9 cellular contexts compared by ENCODE assay signal in the genomic region with DNA sequence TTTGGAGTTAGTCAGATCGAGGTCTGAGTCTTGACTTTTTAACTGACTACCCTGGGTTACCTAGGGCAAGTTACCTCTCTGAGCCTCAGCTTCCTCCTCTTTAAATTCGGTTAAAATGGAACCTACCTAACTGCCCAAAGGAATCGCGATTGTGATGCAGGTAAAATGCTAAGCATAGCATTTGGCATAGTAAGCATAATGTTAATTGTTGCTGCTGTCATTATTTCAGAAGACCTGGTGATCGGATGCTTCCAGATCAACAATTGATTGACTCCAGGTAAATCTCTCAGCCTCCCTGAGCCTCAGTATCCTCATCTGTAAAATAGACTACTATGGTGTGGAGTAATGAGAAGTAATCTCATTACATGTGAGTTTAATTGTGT. TPM values are rescaled to one million over a fixed set of nuclear protein-coding genes. Genes with fewer than 3 reads are reported as not detected.
DNase-seq lines count a peak whose midpoint lies in the region; ATAC-seq, FAIRE-seq and TF ChIP-seq lines count a peak whose summit lies in the region.
"Had no signal": no experiment of that assay in that cellular context is flagged by ENCODE, and none has a peak within 500 bp of the region (broad histone marks: within the 10 kb centered on the region; RNA-seq: fewer than 3 reads in every experiment).

No MANE protein-coding gene starts in this region.

- DNase-seq in GM12892 (ENCODE audit: insufficient read length) (no peak), T-cell (no peak), foreskin fibroblast (no peak), skeletal muscle cell (ENCODE audit: low read depth) (no peak), Kasumi-1 (lab: John Stamatoyannopoulos, UW) (no peak), DMS 273 (lab: John Stamatoyannopoulos, UW; ENCODE audit: unreplicated experiment) (no peak), NCI-H2227 treated with DMSO at 0.1 percent for 48 hours (lab: John Stamatoyannopoulos, UW) (no peak)
- DNase-seq: SIG-M5 had no signal

- ATAC-seq in T-cell (replicated peaks in 1 of 4), result peak in 2 of 4 experiments; percentile 2 to 3
- no peak for ATAC-seq in HG03196 (IDR thresholded peaks at IDR 0.05; ENCODE audit: unreplicated experiment)

- peak overlapping the region; percentile 96 to 98 (median 98) for H3K4me3 Mint-ChIP-seq in T-cell

- no peak for TF ChIP-seq POLR2A in GM12892 (IDR thresholded peaks at IDR 0.05; ENCODE audit: low read depth, low read length)

- CTCF ChIA-PET in T-cell (lab: Charles Lee), result interaction anchor here (0.5 to 4.2 kb wide), 9 partner anchors 8 to 128 kb away, joined by 4 to 23 read pairs (median 4); partner anchors contain the start of gene RTN4RL2 (in 1 of the 2)

- FAIRE-seq in GM12892 (lab: Jason Lieb, UNC), result peak; percentile 40

- TF ChIP-seq CTCF in foreskin fibroblast (IDR thresholded peaks at IDR 0.05; ENCODE audit: low read depth, low read length), result no peak

- H3K27me3 Mint-ChIP-seq in T-cell, result no peaks in the 10 kb centered on the region

- H3K27ac Mint-ChIP-seq in T-cell, result peak overlapping the region; percentile 32 to 73

- H3K4me3 ChIP-seq in foreskin fibroblast (ENCODE audit: low read depth in 1 of 2, low read length in 2 of 2), result peak overlapping the region; percentile 66 to 93
- peak overlapping the region; percentile 90 for H3K4me3 ChIP-seq in skeletal muscle cell (ENCODE audit: low read depth, low read length)

- peaks cover 28 to 32% (median 31%) of the 10 kb centered on the region in 3 donors for H3K4me1 Mint-ChIP-seq in T-cell

- H3K36me3 Mint-ChIP-seq in T-cell, result no peaks in the 10 kb centered on the region

- POLR2A ChIA-PET in T-cell (lab: Charles Lee), result no interaction called here

- no peaks in the 10 kb centered on the region for H3K9me3 Mint-ChIP-seq in T-cell

RNA-seq across cellular contexts. Expression of gene SLC43A1, which starts 0.6 kb away (rescaled TPM):
- polyA plus RNA-seq in GM12892 (2012; ENCODE audit: missing spikeins), result 8.5 TPM
- 10 to 100 TPM in 4 of 5 donors, 1 to 10 TPM in 1; 8.8 to 31.6 (median 25.1) TPM for total RNA-seq in T-cell

RNA-seq across cellular contexts. Expression of gene TIMM10, which starts 14.5 kb away (rescaled TPM):
- 120 TPM for polyA plus RNA-seq in GM12892 (2012; ENCODE audit: missing spikeins)
- 10 to 100 TPM; 20.7 to 33.2 (median 26.2) TPM for total RNA-seq in T-cell

RNA-seq across cellular contexts. Expression of gene SMTNL1, which starts 21.3 kb away (rescaled TPM):
- polyA plus RNA-seq in GM12892 (2012; ENCODE audit: missing spikeins), result 0.21 TPM
- total RNA-seq in T-cell, result not detected

RNA-seq across cellular contexts. Expression of gene UBE2L6, which starts 51.4 kb away (rescaled TPM):
- 94.0 TPM for polyA plus RNA-seq in GM12892 (2012; ENCODE audit: missing spikeins)
- 10 to 100 TPM; 61.7 to 97.2 (median 80.3) TPM for total RNA-seq in T-cell

RNA-seq across cellular contexts. Expression of gene RTN4RL2, which starts 55.7 kb away (rescaled TPM):
- not detected for polyA plus RNA-seq in GM12892 (2012; ENCODE audit: missing spikeins)
- 1 to 10 TPM in 1 of 5 donors, under 1 TPM in 4; 0.15 to 1.1 (median 0.29) TPM for total RNA-seq in T-cell
